25 cellular contexts compared by ENCODE assay signal in genomic region chr18:20997371-20997770, GRCh38.
"Had no signal": no experiment of that assay in that cellular context is flagged by ENCODE, and none has a peak within 500 bp of the region (broad histone marks: within the 10 kb centered on the region; RNA-seq: fewer than 3 reads in every experiment).

No MANE protein-coding gene starts in this region.

- H3K27me3 ChIP-seq: breast epithelium, suprapubic skin, tibial nerve had no signal

- H3K27ac Mint-ChIP-seq: activated B cell treated with CpG ODN at 0.5 μM for 24 hours; activated naive CD4-positive, alpha-beta T cell treated with anti-CD3 and anti-CD28 coated beads, Interleukin-2, amount 10 ng/mL, durations not matched to agents 7 days and 5 days; endodermal cell; T-helper 2 cell treated with Interferon-gamma antibody and Interleukin-4, amounts not matched to agents 5 μg/mL and 100 μg/mL, for 36 hours had no signal

- H3K4me2 ChIP-seq: smooth muscle cell had no signal

- H3K4me3 ChIP-seq: breast epithelium, psoas muscle, smooth muscle cell, suprapubic skin, tibial nerve had no signal

- H3K9me3 ChIP-seq: breast epithelium, psoas muscle, suprapubic skin, tibial nerve had no signal

- H3K27ac ChIP-seq: breast epithelium, parathyroid adenoma, psoas muscle, suprapubic skin, tibial nerve had no signal

- H3K36me3 ChIP-seq: breast epithelium had no signal

- H3K27me3 Mint-ChIP-seq: activated B cell treated with CpG ODN at 0.5 μM for 24 hours; activated naive CD4-positive, alpha-beta T cell treated with anti-CD3 and anti-CD28 coated beads, Interleukin-2, amount 10 ng/mL, durations not matched to agents 7 days and 5 days; dendritic cell treated with granulocyte-macrophage colony-stimulating factor and Interleukin-4, amounts not matched to agents 40 ng/mL and 50 ng/mL, for 4 days; naive thymus-derived CD4-positive, alpha-beta T cell had no signal

- DNase-seq: activated B cell treated with CpG ODN at 0.5 μM for 24 hours; activated CD8-positive, alpha-beta memory T cell treated with anti-CD3 and anti-CD28 coated beads for 24 hours; activated gamma-delta T cell; activated naive CD4-positive, alpha-beta T cell treated with anti-CD3 and anti-CD28 coated beads, Interleukin-2, amount 10 ng/mL, durations not matched to agents 7 days and 5 days; central memory CD4-positive, alpha-beta T cell; endodermal cell; foreskin fibroblast; head of caudate nucleus; hypothalamus; immature natural killer cell; kidney; left colon; midbrain; naive thymus-derived CD4-positive, alpha-beta T cell; psoas muscle; stimulated activated CD4-positive, alpha-beta T cell treated with anti-CD3 and anti-CD28 coated beads, Interleukin-2, amount 100 ng/mL, for 24 hours; stimulated activated naive CD4-positive, alpha-beta T cell had no signal

- H2AFZ ChIP-seq: parathyroid adenoma had no signal

- H3K9me3 Mint-ChIP-seq: activated B cell treated with CpG ODN at 0.5 μM for 24 hours; activated naive CD4-positive, alpha-beta T cell treated with anti-CD3 and anti-CD28 coated beads, Interleukin-2, amount 10 ng/mL, durations not matched to agents 7 days and 5 days; dendritic cell treated with granulocyte-macrophage colony-stimulating factor and Interleukin-4, amounts not matched to agents 40 ng/mL and 50 ng/mL, for 4 days; endodermal cell; immature natural killer cell; naive thymus-derived CD4-positive, alpha-beta T cell; T-helper 2 cell treated with Interferon-gamma antibody and Interleukin-4, amounts not matched to agents 5 μg/mL and 100 μg/mL, for 36 hours had no signal

- H3K4me3 Mint-ChIP-seq: activated B cell treated with CpG ODN at 0.5 μM for 24 hours; activated naive CD4-positive, alpha-beta T cell treated with anti-CD3 and anti-CD28 coated beads, Interleukin-2, amount 10 ng/mL, durations not matched to agents 7 days and 5 days; dendritic cell treated with granulocyte-macrophage colony-stimulating factor and Interleukin-4, amounts not matched to agents 40 ng/mL and 50 ng/mL, for 4 days; endodermal cell; immature natural killer cell; T-helper 2 cell treated with Interferon-gamma antibody and Interleukin-4, amounts not matched to agents 5 μg/mL and 100 μg/mL, for 36 hours had no signal

- H3K4me1 Mint-ChIP-seq: endodermal cell had no signal

- ATAC-seq: esophagus mucosa; left colon; naive thymus-derived CD4-positive, alpha-beta T cell; psoas muscle had no signal

- H3K4me1 ChIP-seq: breast epithelium, parathyroid adenoma, suprapubic skin had no signal
